Comparison of ENCODE assay signal across 22 cellular contexts in genomic region chr22:25777411-25777810, GRCh38.
"Had no signal": no experiment of that assay in that cellular context is flagged by ENCODE, and none has a peak within 500 bp of the region (broad histone marks: within the 10 kb centered on the region; RNA-seq: fewer than 3 reads in every experiment).

No MANE protein-coding gene starts in this region.

- H3K27ac ChIP-seq: adrenal gland, ascending aorta, body of pancreas, brain microvascular endothelial cell, breast epithelium, cardiac muscle cell had no signal

- H3K4me1 ChIP-seq: adrenal gland, ascending aorta, body of pancreas, breast epithelium had no signal

- H3K36me3 ChIP-seq: adrenal gland, brain microvascular endothelial cell, breast epithelium had no signal

- H3K4me3 ChIP-seq: adrenal gland, ascending aorta, body of pancreas, breast epithelium, cardiac muscle cell had no signal

- DNase-seq: activated effector memory CD4-positive, alpha-beta T cell treated with anti-CD3 and anti-CD28 coated beads, Interleukin-2, amount 50 U/mL, for 16 hours; activated effector memory CD4-positive, alpha-beta T cell treated with Interleukin-2 at 50 U/mL for 16 hours; activated gamma-delta T cell; activated gamma-delta T cell treated with Interleukin-2 at 50 U/mL for 16 hours; activated naive CD4-positive, alpha-beta T cell; activated naive CD4-positive, alpha-beta T cell treated with anti-CD3 and anti-CD28 coated beads, Interleukin-2, amount 50 U/mL, for 16 hours; activated naive CD4-positive, alpha-beta T cell treated with Interleukin-2 at 50 U/mL for 16 hours; activated naive CD8-positive, alpha-beta T cell treated with anti-CD3 and anti-CD28 coated beads for 36 hours; activated naive CD8-positive, alpha-beta T cell treated with anti-CD3 and anti-CD28 coated beads, Interleukin-2, amount 10 ng/mL, durations not matched to agents 7 days and 5 days; activated naive CD8-positive, alpha-beta T cell treated with anti-CD3 and anti-CD28 coated beads, Interleukin-2, amount 50 U/mL, for 24 hours; activated T-cell treated with anti-CD3 and anti-CD28 coated beads, Interleukin-2, amount 50 U/mL, for 24 hours; activated T-cell treated with anti-CD3 and anti-CD28 coated beads, Interleukin-2, amount 50 U/mL, for 4 hours; activated T-cell treated with anti-CD3 and anti-CD28 coated beads, Interleukin-2, amount 50 U/mL, for 48 hours; aorta; central memory CD4-positive, alpha-beta T cell; cerebellar nuclear complex had no signal

- H3K27me3 ChIP-seq: adrenal gland, ascending aorta, body of pancreas, brain microvascular endothelial cell, breast epithelium, cardiac muscle cell had no signal

- H3K9me3 ChIP-seq: adrenal gland, ascending aorta, body of pancreas, breast epithelium had no signal
